21 cellular contexts compared by ENCODE assay signal in genomic region chr19:41411094-41411493, GRCh38. TPM values are rescaled to one million over a fixed set of nuclear protein-coding genes. Genes with fewer than 3 reads are reported as not detected.
"Had no signal": no experiment of that assay in that cellular context is flagged by ENCODE, and none has a peak within 500 bp of the region (broad histone marks: within the 10 kb centered on the region; RNA-seq: fewer than 3 reads in every experiment).

No MANE protein-coding gene starts in this region.

- H3K27me3 ChIP-seq: brain microvascular endothelial cell, gastroesophageal sphincter, right lobe of liver had no signal

- ATAC-seq: activated CD8-positive, alpha-beta T cell treated with anti-CD3 and anti-CD28 coated beads, Interleukin-2, amount 10 ng/mL, durations not matched to agents 7 days and 5 days; gastroesophageal sphincter; left lobe of liver had no signal

- H3K9me3 ChIP-seq: gastroesophageal sphincter, right lobe of liver, thoracic aorta had no signal

- H3K27ac ChIP-seq: brain microvascular endothelial cell, right lobe of liver, thoracic aorta had no signal

- H3K4me3 ChIP-seq: gastroesophageal sphincter, right lobe of liver, thoracic aorta had no signal

- DNase-seq: activated B cell treated with CpG ODN at 0.5 μM for 24 hours; activated CD4-positive, alpha-beta T cell treated with anti-CD3 and anti-CD28 coated beads for 48 hours; activated CD8-positive, alpha-beta memory T cell treated with anti-CD3 and anti-CD28 coated beads, Interleukin-2, amount 50 U/mL, for 4 hours; activated CD8-positive, alpha-beta T cell treated with anti-CD3 and anti-CD28 coated beads, Interleukin-2, amount 10 ng/mL, durations not matched to agents 7 days and 5 days; activated gamma-delta T cell; activated naive CD8-positive, alpha-beta T cell treated with anti-CD3 and anti-CD28 coated beads for 36 hours; activated T-cell treated with anti-CD3 and anti-CD28 coated beads, Interleukin-2, amount 50 U/mL, for 48 hours; brain microvascular endothelial cell; cerebellar nuclear complex; effector memory CD4-positive, alpha-beta T cell; islet precursor cell; SW 1271 had no signal

RNA-seq across cellular contexts. Expression of gene ERICH4, which starts 31.9 kb away (rescaled TPM):
- total RNA-seq: activated B cell treated with CpG ODN at 0.5 μM for 24 hours; activated CD8-positive, alpha-beta T cell treated with anti-CD3 and anti-CD28 coated beads, Interleukin-2, amount 10 ng/mL, durations not matched to agents 7 days and 5 days; activated naive CD8-positive, alpha-beta T cell treated with anti-CD3 and anti-CD28 coated beads for 36 hours; gastroesophageal sphincter; left lobe of liver; mesenteric fat pad; omental fat pad; progenitor cell of endocrine pancreas; right lobe of liver; T-helper 2 cell treated with Interferon-gamma antibody and Interleukin-4, amounts not matched to agents 100 ng/mL and 5 ng/mL, for 36 hours; thoracic aorta; urinary bladder had no signal
- polyA plus RNA-seq: urinary bladder had no signal
